Comparison of ENCODE assay signal across 11 cellular contexts in the genomic region with DNA sequence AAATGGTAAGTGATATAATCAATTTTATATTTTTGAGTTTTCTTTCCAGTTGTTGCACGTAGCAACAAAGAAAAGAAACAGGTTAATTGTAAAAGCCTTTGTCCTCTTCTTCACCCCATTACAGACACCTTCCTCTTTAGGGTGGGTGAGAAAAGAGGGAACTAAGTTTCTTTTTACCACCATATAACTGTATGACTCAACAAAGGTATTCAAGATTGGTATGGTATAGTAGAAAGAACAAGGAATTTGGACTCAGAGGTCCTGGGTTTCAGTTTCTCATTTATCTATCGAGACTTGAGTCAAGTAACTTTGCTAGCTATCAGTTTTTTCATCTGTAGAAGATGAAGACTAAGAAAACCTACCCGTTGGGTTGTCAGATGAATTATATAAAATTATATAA. TPM values are rescaled to one million over a fixed set of nuclear protein-coding genes. Genes with fewer than 3 reads are reported as not detected.
A peak's percentile ranks its signal among the peaks of the same experiment; 100 is the strongest.
DNase-seq lines count a peak whose midpoint lies in the region; ATAC-seq and TF ChIP-seq lines count a peak whose summit lies in the region.
"Had no signal": no experiment of that assay in that cellular context is flagged by ENCODE, and none has a peak within 500 bp of the region (broad histone marks: within the 10 kb centered on the region; RNA-seq: fewer than 3 reads in every experiment).

No MANE protein-coding gene starts in this region.

- no peak overlapping the region for H3K27ac Mint-ChIP-seq in activated T-helper 17 cell treated with anti-CD3 and anti-CD28 coated beads, Interleukin-2, amount 50 U/mL, for 72 hours

- H3K36me3 ChIP-seq in breast epithelium, result no peaks in the 10 kb centered on the region

- DNase-seq in breast epithelium (ENCODE audit: low spot score in 2 of 2) (no peak), CD1c-positive myeloid dendritic cell (ENCODE audit: extremely low spot score) (no peak)
- DNase-seq in activated effector memory CD4-positive, alpha-beta T cell treated with Interleukin-2 at 50 U/mL for 16 hours, result no peak
- DNase-seq: activated CD4-positive, alpha-beta T cell treated with anti-CD3 and anti-CD28 coated beads, Interleukin-2, amount 50 U/mL, for 4 hours; DMS53; NCI-H2081 treated with DMSO at 0.1 percent for 48 hours; SHP77 had no signal

- H3K9me3 Mint-ChIP-seq in activated T-helper 17 cell treated with anti-CD3 and anti-CD28 coated beads, Interleukin-2, amount 50 U/mL, for 72 hours, result no peaks in the 10 kb centered on the region

- H3K4me3 ChIP-seq in breast epithelium, result no peak overlapping the region

- no peak overlapping the region for H3K27ac ChIP-seq in breast epithelium

- H3K9me3 ChIP-seq in breast epithelium, result no peaks in the 10 kb centered on the region

- no peak for TF ChIP-seq POLR2A in breast epithelium (IDR thresholded peaks at IDR 0.05)

- no peak overlapping the region for H3K4me3 Mint-ChIP-seq in activated T-helper 17 cell treated with anti-CD3 and anti-CD28 coated beads, Interleukin-2, amount 50 U/mL, for 72 hours

- peaks cover 0 to 8% of the 10 kb centered on the region in 2 donors for H3K27me3 ChIP-seq in breast epithelium

- peaks cover 25% of the 10 kb centered on the region for H3K27me3 Mint-ChIP-seq in activated T-helper 17 cell treated with anti-CD3 and anti-CD28 coated beads, Interleukin-2, amount 50 U/mL, for 72 hours

- intact Hi-C loops in breast epithelium (cut with DNase I; ENCODE audit: low total_unique reads), result no loop called here

- TF ChIP-seq CTCF in breast epithelium (IDR thresholded peaks at IDR 0.05), result no peak

- H3K36me3 Mint-ChIP-seq in activated T-helper 17 cell treated with anti-CD3 and anti-CD28 coated beads, Interleukin-2, amount 50 U/mL, for 72 hours (ENCODE audit: low read depth), result no peaks in the 10 kb centered on the region

- H3K4me1 Mint-ChIP-seq in activated T-helper 17 cell treated with anti-CD3 and anti-CD28 coated beads, Interleukin-2, amount 50 U/mL, for 72 hours, result no peaks in the 10 kb centered on the region

- ATAC-seq in GM18907 (IDR thresholded peaks at IDR 0.05; ENCODE audit: unreplicated experiment) (peak; percentile 73), GM21619 (IDR thresholded peaks at IDR 0.05; ENCODE audit: unreplicated experiment) (peak; percentile 48), HG03354 (IDR thresholded peaks at IDR 0.05; ENCODE audit: poor library complexity, severe bottlenecking, unreplicated experiment) (peak; percentile 74)
- ATAC-seq in activated T-helper 17 cell treated with anti-CD3 and anti-CD28 coated beads, Interleukin-2, amount 50 U/mL, for 72 hours (replicated peaks), result peak; percentile 40

- H3K4me1 ChIP-seq in breast epithelium, result no peaks in the 10 kb centered on the region

RNA-seq across cellular contexts. Expression of gene LEMD3, which starts 5.6 kb away (rescaled TPM):
- total RNA-seq in activated T-helper 17 cell treated with anti-CD3 and anti-CD28 coated beads, Interleukin-2, amount 50 U/mL, for 72 hours, result 10 to 100 TPM; 18.2 to 21.1 TPM
- 10 to 100 TPM; 31.0 to 69.4 (median 36.4) TPM for total RNA-seq in breast epithelium

RNA-seq across cellular contexts. Expression of gene WIF1, which starts 42.6 kb away (rescaled TPM):
- not detected for total RNA-seq in activated T-helper 17 cell treated with anti-CD3 and anti-CD28 coated beads, Interleukin-2, amount 50 U/mL, for 72 hours
- total RNA-seq in breast epithelium, result 10 to 100 TPM in 2 of 3 donors, not detected in 1; 23.4 to 25.9 TPM
